ENCODE assay signal across 15 cellular contexts in the genomic region with DNA sequence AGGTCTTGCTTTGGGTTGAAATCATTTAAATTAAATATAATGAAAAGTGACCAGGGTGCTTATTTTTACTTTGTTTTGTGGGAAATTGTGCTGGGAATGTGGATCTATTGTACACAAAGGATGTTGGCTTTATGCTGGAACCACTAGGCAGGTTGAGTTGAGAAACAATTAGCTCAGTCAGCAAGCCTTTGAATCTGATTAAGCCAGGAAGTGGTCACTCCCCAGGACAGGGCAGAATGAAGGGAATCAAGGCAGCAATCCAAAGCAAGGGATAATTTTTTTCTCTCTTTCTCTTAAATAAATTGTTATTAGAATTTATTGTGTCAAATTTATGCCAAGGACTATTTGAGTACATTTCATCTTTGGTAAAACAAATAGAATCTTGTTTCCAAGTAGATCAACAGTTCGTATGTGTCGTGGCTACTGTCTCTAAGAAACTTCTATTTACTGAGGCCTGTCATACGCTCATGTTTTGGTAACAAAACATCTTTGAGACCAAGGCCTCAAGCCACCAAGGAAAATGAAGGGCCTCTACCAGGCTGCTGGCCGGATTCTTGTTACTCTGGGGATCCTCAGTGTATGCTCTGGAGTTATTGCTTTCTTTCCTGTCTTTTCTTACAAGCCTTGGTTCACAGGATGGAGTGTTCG. TPM values are rescaled to one million over a fixed set of nuclear protein-coding genes. Genes with fewer than 3 reads are reported as not detected.
DNase-seq lines count a peak whose midpoint lies in the region; ATAC-seq, FAIRE-seq and TF ChIP-seq lines count a peak whose summit lies in the region.
"Had no signal": no experiment of that assay in that cellular context is flagged by ENCODE, and none has a peak within 500 bp of the region (broad histone marks: within the 10 kb centered on the region; RNA-seq: fewer than 3 reads in every experiment).

TSS of gene TMEM212 (plus strand) at position 486 of the 648 bp plus-strand sequence. CDS start at position 521, 35 bp downstream.

- H3K27me3 ChIP-seq in Panc1 (ENCODE audit: control insufficient read depth, insufficient read depth, low read length) (no peaks in the 10 kb centered on the region), fibroblast of lung (ENCODE audit: control insufficient read depth, insufficient read depth, low read length) (no peaks in the 10 kb centered on the region), neuronal stem cell (ENCODE audit: control insufficient read depth in 3 of 3, insufficient read depth in 3 of 3, low read depth in 1 of 3, low read length in 3 of 3) (no peaks in the 10 kb centered on the region)

- no peak within 1 kb of the TSS for H3K14ac ChIP-seq in neuronal stem cell (ENCODE audit: low read length)

- peak within 1 kb of the TSS; percentile 38 for H2AK5ac ChIP-seq in neuronal stem cell (ENCODE audit: low read depth, low read length)

- WGBS in neuronal stem cell (ENCODE audit: extremely low coverage in 2 of 2, insufficient read length in 2 of 2, insufficient replicate concordance in 1 of 2), 2 donors = no CpG with 5 or more reads among the region's 5 CpGs

- ATAC-seq in Panc1 = peak; percentile 40; the same call in 1 of the 2 replicates
- ATAC-seq: activated naive CD4-positive, alpha-beta T cell treated with anti-CD3 and anti-CD28 coated beads, Interleukin-2, amount 50 U/mL, for 72 hours had no signal

- POLR2A ChIA-PET in Panc1 (lab: Charles Lee) = no interaction called here
- POLR2A ChIA-PET in GM10248 (lab: Yijun Ruan, JAX) = no interaction called here

- H2BK15ac ChIP-seq in neuronal stem cell (ENCODE audit: low read length) = no peak within 1 kb of the TSS

- intact Hi-C loops in Panc1 (cut with micrococcal nuclease; ENCODE audit: unreplicated experiment) = no loop called here

- H3K79me1 ChIP-seq in neuronal stem cell (ENCODE audit: low read depth, low read length) = no peaks in the 10 kb centered on the region

- H3K9ac ChIP-seq in fibroblast of lung (ENCODE audit: insufficient read depth, low read length) (no peak within 1 kb of the TSS), neuronal stem cell (ENCODE audit: low read depth, low read length, poor library complexity) (no peak within 1 kb of the TSS)

- H3K4me3 ChIP-seq in Panc1 (ENCODE audit: low read depth in 2 of 2, low read length in 2 of 2) (no peak within 1 kb of the TSS), fibroblast of lung (replicated peaks in 1 of 4; ENCODE audit: control extremely low read depth in 1 of 4, insufficient read depth in 1 of 4, low read depth in 3 of 4, low read length in 4 of 4) (no peak within 1 kb of the TSS), neuronal stem cell (ENCODE audit: low read length in 2 of 2) (no peak within 1 kb of the TSS)

- H3K4me1 ChIP-seq in Panc1 (ENCODE audit: control insufficient read depth, insufficient read depth, low read length) = peaks cover 7% of the 10 kb centered on the region; the same call in 1 of the 2 replicates
- H3K4me1 ChIP-seq in fibroblast of lung (ENCODE audit: control insufficient read depth, extremely low read depth, insufficient read depth, low read length) = peaks cover 5% of the 10 kb centered on the region
- peaks cover 5 to 32% of the 10 kb centered on the region in 2 donors for H3K4me1 ChIP-seq in neuronal stem cell (ENCODE audit: control insufficient read depth in 2 of 2, insufficient read depth in 1 of 2, low read depth in 1 of 2, low read length in 2 of 2)

- BruUV-seq in Panc1 (replicated peaks; lab: Mats Ljungman, UMichigan) = no TSS peak

- H3K18ac ChIP-seq in neuronal stem cell (ENCODE audit: low read length) = no peak within 1 kb of the TSS

- H3K4me2 ChIP-seq in fibroblast of lung (ENCODE audit: extremely low read depth, insufficient read depth, low read length) = no peak within 1 kb of the TSS
- no peak within 1 kb of the TSS for H3K4me2 ChIP-seq in neuronal stem cell (ENCODE audit: insufficient read depth, low read length, poor library complexity, severe bottlenecking)

- peak; percentile 51 for DNase-seq in EH (ENCODE audit: low read depth)
- no peak for DNase-seq in Panc1 (ENCODE audit: low read depth, low spot score)
- peak; percentile 41 to 84 for DNase-seq in fibroblast of lung (ENCODE audit: low read depth in 2 of 2)
- no peak for DNase-seq in neuronal stem cell (ENCODE audit: low spot score)
- no peak for DNase-seq in putamen (ENCODE audit: low spot score)
- DNase-seq in D721Med (ENCODE audit: insufficient read length, low spot score) = no peak
- DNase-seq in amygdala (lab: John Stamatoyannopoulos, UW) = no peak
- DNase-seq in GM10248 (ENCODE audit: extremely low spot score) = no peak
- DNase-seq: activated CD4-positive, alpha-beta T cell treated with anti-CD3 and anti-CD28 coated beads, Interleukin-2, amount 50 U/mL, for 48 hours; MV-4-11; NCI-H526 treated with DMSO at 0.1 percent for 48 hours had no signal

- H2AFZ ChIP-seq in fibroblast of lung (ENCODE audit: low read length) (no peak within 1 kb of the TSS), neuronal stem cell (ENCODE audit: low read length) (peak within 1 kb of the TSS; percentile 71)

- CTCF ChIA-PET in Panc1 (lab: Charles Lee) (no interaction called here), GM10248 (lab: Yijun Ruan, JAX) (no interaction called here)

- no peaks in the 10 kb centered on the region for H3K36me3 ChIP-seq in Panc1 (ENCODE audit: control insufficient read depth, insufficient read depth, low read length)
- H3K36me3 ChIP-seq in fibroblast of lung (ENCODE audit: control insufficient read depth, insufficient read depth, low read length) = no peaks in the 10 kb centered on the region
- no peaks in the 10 kb centered on the region for H3K36me3 ChIP-seq in neuronal stem cell (replicated peaks in 1 of 2; ENCODE audit: control insufficient read depth in 2 of 2, insufficient read depth in 2 of 2, low read length in 2 of 2)

- H4K91ac ChIP-seq in neuronal stem cell (ENCODE audit: low read depth, low read length, poor library complexity) = no peak within 1 kb of the TSS

- FAIRE-seq in D721Med (lab: Jason Lieb, UNC) = no peak
- FAIRE-seq: endometrium had no signal

- no peak within 1 kb of the TSS for H2BK120ac ChIP-seq in neuronal stem cell (ENCODE audit: low read depth, low read length)

- H4K20me1 ChIP-seq in fibroblast of lung (ENCODE audit: control insufficient read depth, extremely low read depth, insufficient read depth, low read length) = no peaks in the 10 kb centered on the region

- no peak within 1 kb of the TSS for H2BK5ac ChIP-seq in neuronal stem cell (ENCODE audit: low read length)

- H3K4ac ChIP-seq in neuronal stem cell (ENCODE audit: low read length) = no peak within 1 kb of the TSS

- no peak within 1 kb of the TSS for H2BK12ac ChIP-seq in neuronal stem cell (ENCODE audit: low read length)

- H4K8ac ChIP-seq in neuronal stem cell (ENCODE audit: low read depth, low read length) = no peak within 1 kb of the TSS

- H3K27ac ChIP-seq in Panc1 (ENCODE audit: low read length) (no peak within 1 kb of the TSS), fibroblast of lung (ENCODE audit: insufficient read depth, low read length) (no peak within 1 kb of the TSS), neuronal stem cell (replicated peaks; ENCODE audit: low read length) (peak within 1 kb of the TSS; percentile 48)

- H3K79me2 ChIP-seq in fibroblast of lung (ENCODE audit: control insufficient read depth, insufficient read depth, low read length) = no peaks in the 10 kb centered on the region

- H3K9me3 ChIP-seq in Panc1 (ENCODE audit: control insufficient read depth, insufficient read depth, low read depth, low read length) = no peaks in the 10 kb centered on the region
- H3K9me3 ChIP-seq in fibroblast of lung (ENCODE audit: control insufficient read depth, insufficient read depth, low read depth, low read length) = no peaks in the 10 kb centered on the region
- H3K9me3 ChIP-seq in neuronal stem cell (replicated peaks in 1 of 2; ENCODE audit: control insufficient read depth in 2 of 2, insufficient read depth in 1 of 2, low read depth in 1 of 2, low read length in 2 of 2) = no peaks in the 10 kb centered on the region

- no peak within 1 kb of the TSS for H3K23ac ChIP-seq in neuronal stem cell (ENCODE audit: low read depth, low read length, poor library complexity)

- no peak for TF ChIP-seq CTCF in Panc1 (IDR thresholded peaks at IDR 0.05)
- no peak for TF ChIP-seq CTCF in fibroblast of lung (conservative IDR thresholded peaks at IDR 0.05 in 1 of 2, IDR thresholded peaks at IDR 0.05 in 1 of 2; ENCODE audit: low read depth in 1 of 2, low read length in 2 of 2)
- TF ChIP-seq CTCF in D721Med (IDR thresholded peaks at IDR 0.05; ENCODE audit: insufficient read depth, missing control alignments) = no peak
- no peak for TF ChIP-seq CTCF in GM10248 (IDR thresholded peaks at IDR 0.05; ENCODE audit: control extremely low read depth, extremely low read depth, low read depth, missing control alignments)

- in situ Hi-C loops in Panc1 (cut with HindIII; ENCODE audit: low pct_unique_long_range_greater_than_20kb, low sequenced_read_pairs) = no loop called here

RNA-seq across cellular contexts. Expression of gene TMEM212, which starts in this region (rescaled TPM):
- total RNA-seq in Panc1 (2021; ENCODE audit: unreplicated experiment) (not detected), fibroblast of lung (not detected in 2 replicates)
- not detected for polyA plus RNA-seq in Panc1 (2012; ENCODE audit: insufficient read length)
- not detected in 2 replicates for polyA plus RNA-seq in fibroblast of lung
- not detected in 2 replicates for polyA plus RNA-seq in fibroblast of lung (2012)
- not detected in 2 replicates for polyA minus RNA-seq in fibroblast of lung (ENCODE audit: low replicate concordance)
- polyA plus RNA-seq in neuronal stem cell (2013, experiment 1 of 2) = not detected
- polyA plus RNA-seq in neuronal stem cell (2013, experiment 2 of 2) = not detected
- total RNA-seq: activated naive CD4-positive, alpha-beta T cell treated with anti-CD3 and anti-CD28 coated beads, Interleukin-2, amount 50 U/mL, for 72 hours; temporal lobe had no signal
- polyA plus RNA-seq: CD14-positive monocyte had no signal

Comparison
In these comparisons a context has a peak if more than half of its experiments do, and no peak if none do; other contexts are left out.
1. Peak in ATAC-seq in Panc1; RNA of the gene not detected or under 1 TPM.
2. Peak in DNase-seq in fibroblast of lung; RNA of the gene not detected or under 1 TPM.